8 cellular contexts compared by ENCODE assay signal in genomic region chr2:86440631-86441391, GRCh38. TPM values are rescaled to one million over a fixed set of nuclear protein-coding genes. Genes with fewer than 3 reads are reported as not detected.
DNase-seq lines count a peak whose midpoint lies in the region; ATAC-seq and TF ChIP-seq lines count a peak whose summit lies in the region.

A gene with protein sequence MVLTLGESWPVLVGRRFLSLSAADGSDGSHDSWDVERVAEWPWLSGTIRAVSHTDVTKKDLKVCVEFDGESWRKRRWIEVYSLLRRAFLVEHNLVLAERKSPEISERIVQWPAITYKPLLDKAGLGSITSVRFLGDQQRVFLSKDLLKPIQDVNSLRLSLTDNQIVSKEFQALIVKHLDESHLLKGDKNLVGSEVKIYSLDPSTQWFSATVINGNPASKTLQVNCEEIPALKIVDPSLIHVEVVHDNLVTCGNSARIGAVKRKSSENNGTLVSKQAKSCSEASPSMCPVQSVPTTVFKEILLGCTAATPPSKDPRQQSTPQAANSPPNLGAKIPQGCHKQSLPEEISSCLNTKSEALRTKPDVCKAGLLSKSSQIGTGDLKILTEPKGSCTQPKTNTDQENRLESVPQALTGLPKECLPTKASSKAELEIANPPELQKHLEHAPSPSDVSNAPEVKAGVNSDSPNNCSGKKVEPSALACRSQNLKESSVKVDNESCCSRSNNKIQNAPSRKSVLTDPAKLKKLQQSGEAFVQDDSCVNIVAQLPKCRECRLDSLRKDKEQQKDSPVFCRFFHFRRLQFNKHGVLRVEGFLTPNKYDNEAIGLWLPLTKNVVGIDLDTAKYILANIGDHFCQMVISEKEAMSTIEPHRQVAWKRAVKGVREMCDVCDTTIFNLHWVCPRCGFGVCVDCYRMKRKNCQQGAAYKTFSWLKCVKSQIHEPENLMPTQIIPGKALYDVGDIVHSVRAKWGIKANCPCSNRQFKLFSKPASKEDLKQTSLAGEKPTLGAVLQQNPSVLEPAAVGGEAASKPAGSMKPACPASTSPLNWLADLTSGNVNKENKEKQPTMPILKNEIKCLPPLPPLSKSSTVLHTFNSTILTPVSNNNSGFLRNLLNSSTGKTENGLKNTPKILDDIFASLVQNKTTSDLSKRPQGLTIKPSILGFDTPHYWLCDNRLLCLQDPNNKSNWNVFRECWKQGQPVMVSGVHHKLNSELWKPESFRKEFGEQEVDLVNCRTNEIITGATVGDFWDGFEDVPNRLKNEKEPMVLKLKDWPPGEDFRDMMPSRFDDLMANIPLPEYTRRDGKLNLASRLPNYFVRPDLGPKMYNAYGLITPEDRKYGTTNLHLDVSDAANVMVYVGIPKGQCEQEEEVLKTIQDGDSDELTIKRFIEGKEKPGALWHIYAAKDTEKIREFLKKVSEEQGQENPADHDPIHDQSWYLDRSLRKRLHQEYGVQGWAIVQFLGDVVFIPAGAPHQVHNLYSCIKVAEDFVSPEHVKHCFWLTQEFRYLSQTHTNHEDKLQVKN (N-terminal part only) (plus strand): TSS chr2:86441371. CDS start chr2:86442048, 677 bp downstream.

- intact Hi-C loops in naive thymus-derived CD4-positive, alpha-beta T cell (cut with micrococcal nuclease) = loop anchor here (1.0 to 10.0 kb wide), 16 partner anchors 28 to 1114 kb away; partner anchors contain the start of genes CHMP3 (in 2 of the 2), RNF103 (in 2 of the 2), C2orf68 (in 1 of the 2) and IMMT (in 1 of the 2)

- no peaks in the 10 kb centered on the region for H3K9me2 ChIP-seq in MM.1S (replicated peaks; ENCODE audit: insufficient read depth, low read length)

- H3K27me3 Mint-ChIP-seq in naive thymus-derived CD4-positive, alpha-beta T cell = peaks cover 0 to 10% (median 0%) of the 10 kb centered on the region in 5 donors
- H3K27me3 Mint-ChIP-seq in stimulated activated memory B cell treated with anti-CD40 and anti-IgM and Interleukin-4, amounts not matched to agents 10 μg/mL and 1 μg/mL and 100 μg/mL, for 72 hours = no peaks in the 10 kb centered on the region

- POLR2A ChIA-PET in naive thymus-derived CD4-positive, alpha-beta T cell (lab: Charles Lee) = interaction anchor here (0.6 to 5.1 kb wide), 58 partner anchors 9 to 1685 kb away, joined by 3 to 97 read pairs (median 4); partner anchors contain the start of genes C2orf68, CHMP3, IMMT and MAT2A

- peaks cover 28% of the 10 kb centered on the region for H3F3A ChIP-seq in MM.1S (ENCODE audit: insufficient read depth, low read length)

- peak within 1 kb of the TSS; percentile 88 for H3K9ac ChIP-seq in MM.1S (ENCODE audit: low read length)

- ATAC-seq in naive thymus-derived CD4-positive, alpha-beta T cell = peak; percentile 87
- peak; percentile 95 for ATAC-seq in stimulated activated memory B cell treated with anti-CD40 and anti-IgM and Interleukin-4, amounts not matched to agents 10 μg/mL and 1 μg/mL and 100 μg/mL, for 72 hours

- peak within 1 kb of the TSS; percentile 97 to 99 (median 99) for H3K27ac Mint-ChIP-seq in naive thymus-derived CD4-positive, alpha-beta T cell
- peak within 1 kb of the TSS; percentile 94 for H3K27ac Mint-ChIP-seq in stimulated activated memory B cell treated with anti-CD40 and anti-IgM and Interleukin-4, amounts not matched to agents 10 μg/mL and 1 μg/mL and 100 μg/mL, for 72 hours

- H3K79me2 ChIP-seq in MM.1S (ENCODE audit: low read length) = peaks cover 40% of the 10 kb centered on the region

- H3K9me3 ChIP-seq in MM.1S (replicated peaks; ENCODE audit: insufficient read depth, low read length) = no peaks in the 10 kb centered on the region
- peaks cover 0 to 9% (median 8%) of the 10 kb centered on the region in 3 experiments for H3K9me3 ChIP-seq in naive thymus-derived CD4-positive, alpha-beta T cell (ENCODE audit: control insufficient read depth in 2 of 3, low read length in 3 of 3)

- peaks cover 4 to 40% (median 21%) of the 10 kb centered on the region in 11 donors for H3K9me3 Mint-ChIP-seq in naive thymus-derived CD4-positive, alpha-beta T cell
- H3K9me3 Mint-ChIP-seq in stimulated activated memory B cell treated with anti-CD40 and anti-IgM and Interleukin-4, amounts not matched to agents 10 μg/mL and 1 μg/mL and 100 μg/mL, for 72 hours = peaks cover 16% of the 10 kb centered on the region

- peak within 1 kb of the TSS; percentile 92 to 99 (median 97) for H3K4me3 Mint-ChIP-seq in naive thymus-derived CD4-positive, alpha-beta T cell
- peak within 1 kb of the TSS; percentile 90 for H3K4me3 Mint-ChIP-seq in stimulated activated memory B cell treated with anti-CD40 and anti-IgM and Interleukin-4, amounts not matched to agents 10 μg/mL and 1 μg/mL and 100 μg/mL, for 72 hours

- CTCF ChIA-PET in naive thymus-derived CD4-positive, alpha-beta T cell (lab: Charles Lee) = interaction anchor here (0.6 to 1.7 kb wide), 11 partner anchors 16 to 220 kb away, joined by 3 to 11 read pairs (median 3); no protein-coding TSS in a partner anchor

- peak within 1 kb of the TSS; percentile 98 for H3K27ac ChIP-seq in MM.1S (ENCODE audit: low read length)
- H3K27ac ChIP-seq in naive thymus-derived CD4-positive, alpha-beta T cell (ENCODE audit: low read depth, low read length) = peak within 1 kb of the TSS; percentile 78

- DNase-seq in EL (peak; percentile 100), HCEC 1CT (peak; percentile 100), MM.1S (peak; percentile 99), SHP77 treated with DMSO at 0.1 percent for 48 hours (lab: John Stamatoyannopoulos, UW) (peak; percentile 93), fibroblast of mammary gland (ENCODE audit: low read depth) (peak; percentile 99)
- DNase-seq in activated effector memory CD4-positive, alpha-beta T cell treated with Interleukin-2 at 50 U/mL for 16 hours = peak; percentile 99
- DNase-seq in naive thymus-derived CD4-positive, alpha-beta T cell = peak; percentile 95 to 100 (median 99)

- peaks cover 34 to 51% (median 44%) of the 10 kb centered on the region in 7 donors for H3K4me1 Mint-ChIP-seq in naive thymus-derived CD4-positive, alpha-beta T cell
- peaks cover 31% of the 10 kb centered on the region for H3K4me1 Mint-ChIP-seq in stimulated activated memory B cell treated with anti-CD40 and anti-IgM and Interleukin-4, amounts not matched to agents 10 μg/mL and 1 μg/mL and 100 μg/mL, for 72 hours

- H3K4me1 ChIP-seq in MM.1S (ENCODE audit: low read length) = peaks cover 41% of the 10 kb centered on the region
- H3K4me1 ChIP-seq in naive thymus-derived CD4-positive, alpha-beta T cell (ENCODE audit: control insufficient read depth in 2 of 2, insufficient read depth in 2 of 2, low read length in 2 of 2) = peaks cover 31 to 34% of the 10 kb centered on the region in 2 donors

- peaks cover 14 to 57% (median 39%) of the 10 kb centered on the region in 5 donors for H3K36me3 Mint-ChIP-seq in naive thymus-derived CD4-positive, alpha-beta T cell
- H3K36me3 Mint-ChIP-seq in stimulated activated memory B cell treated with anti-CD40 and anti-IgM and Interleukin-4, amounts not matched to agents 10 μg/mL and 1 μg/mL and 100 μg/mL, for 72 hours = peaks cover 39% of the 10 kb centered on the region

- no peaks in the 10 kb centered on the region; the same call in 1 of the 2 replicates for H4K20me1 ChIP-seq in MM.1S (ENCODE audit: insufficient read depth, low read length)

- peak within 1 kb of the TSS; percentile 96 for H3K4me2 ChIP-seq in MM.1S (ENCODE audit: low read depth, low read length)

- TF ChIP-seq CTCF in MM.1S (IDR thresholded peaks at IDR 0.05; ENCODE audit: low read length) (no peak), fibroblast of mammary gland (conservative IDR thresholded peaks at IDR 0.05; ENCODE audit: control insufficient read depth, insufficient read depth, low read depth, low read length) (no peak)

- peak within 1 kb of the TSS; percentile 98 for H2AFZ ChIP-seq in MM.1S (ENCODE audit: low read length)

- H3K27me3 ChIP-seq in MM.1S (replicated peaks; ENCODE audit: insufficient read depth, low read length) = no peaks in the 10 kb centered on the region
- H3K27me3 ChIP-seq in naive thymus-derived CD4-positive, alpha-beta T cell (ENCODE audit: control insufficient read depth in 2 of 2, insufficient read depth in 2 of 2, low read length in 2 of 2) = no peaks in the 10 kb centered on the region

- H3K36me3 ChIP-seq in MM.1S (replicated peaks; ENCODE audit: insufficient read depth, low read length) = no peaks in the 10 kb centered on the region
- peaks cover 0 to 10% (median 3%) of the 10 kb centered on the region in 3 experiments for H3K36me3 ChIP-seq in naive thymus-derived CD4-positive, alpha-beta T cell (ENCODE audit: control insufficient read depth in 2 of 3, insufficient read depth in 3 of 3, low read length in 3 of 3)

- peak within 1 kb of the TSS; percentile 84 for H3K4me3 ChIP-seq in MM.1S (ENCODE audit: low read length)
- peak within 1 kb of the TSS; percentile 58 for H3K4me3 ChIP-seq in fibroblast of mammary gland (ENCODE audit: control insufficient read depth, low read depth, low read length)
- H3K4me3 ChIP-seq in naive thymus-derived CD4-positive, alpha-beta T cell (ENCODE audit: low read length) = peak within 1 kb of the TSS; percentile 88

RNA-seq across cellular contexts. Expression of the gene that starts here (rescaled TPM):
- total RNA-seq in naive thymus-derived CD4-positive, alpha-beta T cell = 100 to 1,000 TPM; 132 to 191 (median 169) TPM
- polyA plus RNA-seq in naive thymus-derived CD4-positive, alpha-beta T cell = 10 to 100 TPM; 17.7 to 50.7 TPM

Comparison
In these comparisons a context has a peak if more than half of its experiments do, and no peak if none do; other contexts are left out.
1. Peak in every context shown above with its lines: DNase-seq, ATAC-seq, H3K4me3 ChIP-seq and H3K27ac ChIP-seq.